In the genomic region with DNA sequence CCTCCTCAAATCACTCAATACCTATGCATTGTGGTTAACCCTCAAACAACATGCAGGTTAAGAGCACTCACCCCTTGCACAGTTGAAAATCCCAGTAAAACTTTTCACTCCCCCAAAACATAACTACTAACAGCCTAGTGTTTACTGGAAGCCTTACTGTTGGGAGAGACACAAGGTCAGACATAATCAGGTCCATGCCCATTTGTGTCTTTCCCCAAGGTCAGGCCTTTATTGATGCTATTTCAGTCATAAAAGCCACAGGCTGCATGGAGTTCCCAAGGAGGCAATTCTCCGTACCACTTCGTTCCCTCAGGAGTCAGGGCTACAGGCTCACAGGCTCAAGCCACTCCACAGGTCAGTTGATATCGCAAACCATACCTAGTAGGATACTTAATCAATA, we compare ENCODE assay signal across 22 cellular contexts.
"Had no signal": no experiment of that assay in that cellular context is flagged by ENCODE, and none has a peak within 500 bp of the region (broad histone marks: within the 10 kb centered on the region; RNA-seq: fewer than 3 reads in every experiment).

No MANE protein-coding gene starts in this region.

- H3K27me3 ChIP-seq: ascending aorta, body of pancreas had no signal

- H3K4me3 Mint-ChIP-seq: activated B cell treated with CpG ODN at 0.5 μM for 24 hours; activated CD4-positive, alpha-beta T cell treated with anti-CD3 and anti-CD28 coated beads, Interleukin-2, amount 10 ng/mL, durations not matched to agents 24 days and 14 days; central memory CD8-positive, alpha-beta T cell had no signal

- H3K27ac ChIP-seq: ascending aorta had no signal

- H3K27me3 Mint-ChIP-seq: activated B cell treated with CpG ODN at 0.5 μM for 24 hours; activated CD4-positive, alpha-beta T cell treated with anti-CD3 and anti-CD28 coated beads, Interleukin-2, amount 10 ng/mL, durations not matched to agents 24 days and 14 days; central memory CD8-positive, alpha-beta T cell had no signal

- FAIRE-seq: TTC549 had no signal

- DNase-seq: activated B cell treated with CpG ODN at 0.5 μM for 24 hours; activated CD4-positive, alpha-beta T cell treated with anti-CD3 and anti-CD28 coated beads for 1 hour; activated CD4-positive, alpha-beta T cell treated with anti-CD3 and anti-CD28 coated beads, Interleukin-2, amount 10 ng/mL, durations not matched to agents 24 days and 14 days; activated CD4-positive, alpha-beta T cell treated with anti-CD3 and anti-CD28 coated beads, Interleukin-2, amount 50 U/mL, for 48 hours; activated naive CD4-positive, alpha-beta T cell treated with anti-CD3 and anti-CD28 coated beads, Interleukin-2, amount 50 U/mL, for 16 hours; activated T-cell treated with anti-CD3 and anti-CD28 coated beads, Interleukin-2, amount 50 U/mL, for 1 hour; amniotic stem cell; body of pancreas; Karpas-422; MM.1S; NCI-H1105; NCI-H1436; NCI-H1694 treated with DMSO at 0.1 percent for 48 hours; NCI-H2029 treated with DMSO at 0.1 percent for 48 hours; NCI-H510A treated with DMSO at 0.1 percent for 48 hours; PC-3; SHP77 treated with DMSO at 0.1 percent for 48 hours; T-helper 2 cell; T1000 had no signal

- ATAC-seq: body of pancreas, PC-3 had no signal

- H3K9me3 Mint-ChIP-seq: central memory CD8-positive, alpha-beta T cell had no signal

- H3K27ac Mint-ChIP-seq: activated B cell treated with CpG ODN at 0.5 μM for 24 hours; activated CD4-positive, alpha-beta T cell treated with anti-CD3 and anti-CD28 coated beads, Interleukin-2, amount 10 ng/mL, durations not matched to agents 24 days and 14 days had no signal

- H3K4me1 Mint-ChIP-seq: activated B cell treated with CpG ODN at 0.5 μM for 24 hours had no signal

- H3K4me3 ChIP-seq: ascending aorta, body of pancreas had no signal

- H3K36me3 ChIP-seq: ascending aorta had no signal

- H3K4me1 ChIP-seq: ascending aorta had no signal

- H3K9me3 ChIP-seq: ascending aorta, body of pancreas had no signal
